18 cellular contexts compared by ENCODE assay signal in genomic region chr7:5435291-5436002, GRCh38. TPM values are rescaled to one million over a fixed set of nuclear protein-coding genes. Genes with fewer than 3 reads are reported as not detected.
DNase-seq lines count a peak whose midpoint lies in the region; ATAC-seq, FAIRE-seq and TF ChIP-seq lines count a peak whose summit lies in the region.
"Had no signal": no experiment of that assay in that cellular context is flagged by ENCODE, and none has a peak within 500 bp of the region (broad histone marks: within the 10 kb centered on the region; RNA-seq: fewer than 3 reads in every experiment).

No MANE protein-coding gene starts in this region.

- intact Hi-C loops in HepG2 (cut with micrococcal nuclease; ENCODE audit: unreplicated experiment), result no loop called here
- intact Hi-C loops in right lobe of liver (cut with DNase I), result no loop called here

- BruUV-seq in HepG2 (replicated peaks; lab: Mats Ljungman, UMichigan), result no TSS peak

- FAIRE-seq in HepG2 (lab: Jason Lieb, UNC), result no peak

- TF ChIP-seq POLR2A in HepG2 (IDR thresholded peaks at IDR 0.05; ENCODE audit: insufficient read depth in 1 of 2, low read depth in 2 of 2, low read length in 2 of 2) (no peak), right lobe of liver (IDR thresholded peaks at IDR 0.05) (no peak)

- no peak overlapping the region for H2AFZ ChIP-seq in HepG2 (ENCODE audit: low read length)
- H2AFZ ChIP-seq: GM23338 had no signal

- H3K36me3 ChIP-seq in HepG2 (replicated peaks in 1 of 2; ENCODE audit: control insufficient read depth in 1 of 2, insufficient read depth in 2 of 2, low read length in 2 of 2), result peaks cover 0 to 4% of the 10 kb centered on the region in 2 experiments; a peak in 1 of 5 replicates
- H3K36me3 ChIP-seq in right lobe of liver, result no peaks in the 10 kb centered on the region
- H3K36me3 ChIP-seq in H7 (replicated peaks; ENCODE audit: control insufficient read depth, insufficient read depth, low read length), result peaks cover 1% of the 10 kb centered on the region

- H3K4me1 ChIP-seq in HepG2 (ENCODE audit: insufficient read depth, low read length), result peaks cover 58% of the 10 kb centered on the region
- H3K4me1 ChIP-seq in right lobe of liver, result peaks cover 0 to 4% (median under 1%) of the 10 kb centered on the region in 4 donors

- H3K4me3 ChIP-seq in HepG2 (replicated peaks in 1 of 3; ENCODE audit: insufficient read depth in 1 of 3, low read depth in 2 of 3, low read length in 3 of 3) (no peak overlapping the region), right lobe of liver (no peak overlapping the region), H7 (ENCODE audit: insufficient read depth, low read depth, low read length) (no peak overlapping the region)
- H3K4me3 ChIP-seq: GM23338, upper lobe of left lung had no signal

- peaks cover 8% of the 10 kb centered on the region for H3K79me2 ChIP-seq in HepG2 (ENCODE audit: insufficient read depth, low read length)

- CTCF ChIA-PET in HepG2 (lab: Yijun Ruan, JAX; ENCODE audit: low intra/inter-chr PET ratio, low total read pairs), result no interaction called here

- in situ Hi-C loops in HepG2 (cut with HindIII; ENCODE audit: extremely low pct_ligation_motif_present, low pct_unique_long_range_greater_than_20kb), result no loop called here

- H3K9me3 ChIP-seq in HepG2 (ENCODE audit: low read length) (peaks cover 13% of the 10 kb centered on the region; the same call in 1 of the 2 replicates), right lobe of liver (no peaks in the 10 kb centered on the region)

- TF ChIP-seq RAD21 in HepG2 (CRISPR knock-in tag; IDR thresholded peaks at IDR 0.05), result no peak

- TF ChIP-seq EP300 in HepG2 (IDR thresholded peaks at IDR 0.05; ENCODE audit: low read depth in 2 of 2, low read length in 2 of 2) (no peak), HepG2 (CRISPR knock-in tag; IDR thresholded peaks at IDR 0.05; ENCODE audit: borderline replicate concordance) (no peak)

- H3K4me2 ChIP-seq in HepG2 (ENCODE audit: low read depth, low read length), result no peak overlapping the region; the same call in 1 of the 2 replicates
- H3K4me2 ChIP-seq: GM23338 had no signal

- H3K27ac ChIP-seq in HepG2 (ENCODE audit: extremely low read length, insufficient read depth, low read length), result no peak overlapping the region
- H3K27ac ChIP-seq in right lobe of liver, result no peak overlapping the region
- H3K27ac ChIP-seq: upper lobe of left lung had no signal

- TF ChIP-seq CTCF in HepG2 (CRISPR knock-in tag; IDR thresholded peaks at IDR 0.05) (no peak), right lobe of liver (IDR thresholded peaks at IDR 0.05) (no peak)

- H3K27me3 ChIP-seq in HepG2 (ENCODE audit: control insufficient read depth in 1 of 2, insufficient read depth in 2 of 2, low read length in 2 of 2), result no peaks in the 10 kb centered on the region
- H3K27me3 ChIP-seq in right lobe of liver, result no peaks in the 10 kb centered on the region
- H3K27me3 ChIP-seq in H7 (ENCODE audit: control insufficient read depth, insufficient read depth, low read length), result peaks cover 3% of the 10 kb centered on the region; the same call in 1 of the 2 replicates
- H3K27me3 ChIP-seq: upper lobe of left lung had no signal

- no peak; the same call in 2 of the 3 replicates for ATAC-seq in HepG2
- ATAC-seq in right lobe of liver, result no peak
- ATAC-seq in GM21723 (IDR thresholded peaks at IDR 0.05; ENCODE audit: unreplicated experiment), result no peak
- no peak for ATAC-seq in HG03025 (IDR thresholded peaks at IDR 0.05; ENCODE audit: low FRiP score, unreplicated experiment)
- ATAC-seq: GM23338; PC-3; stimulated activated naive CD8-positive, alpha-beta T cell treated with anti-CD3 and anti-CD28 coated beads, Interleukin-15, amount 100 ng/mL, for 72 hours had no signal

- no peak overlapping the region for H3K9ac ChIP-seq in HepG2 (ENCODE audit: insufficient read depth, low read depth, low read length)

- no peak for DNase-seq in HepG2 (ENCODE audit: low spot score)
- DNase-seq in right lobe of liver, result no peak
- peak; percentile 45 for DNase-seq in H7
- DNase-seq in RPMI8226, result peak; percentile 84
- no peak for DNase-seq in stimulated activated CD4-positive, alpha-beta T cell treated with anti-CD3 and anti-CD28 coated beads, Interleukin-4, amount 100 ng/mL, for 24 hours
- DNase-seq in activated CD4-positive, CD25-positive, alpha-beta regulatory T cell treated with anti-CD3 and anti-CD28 coated beads, Interleukin-2, amount 50 U/mL, for 72 hours, result no peak
- DNase-seq: activated CD4-positive, alpha-beta memory T cell treated with anti-CD3 and anti-CD28 coated beads for 36 hours; activated T-cell treated with anti-CD3 and anti-CD28 coated beads, Interleukin-2, amount 50 U/mL, for 48 hours; CD4-positive, CD25-positive, alpha-beta regulatory T cell; dermis blood vessel endothelial cell; NCI-H1930; NCI-H510A; PC-3; stimulated activated naive CD8-positive, alpha-beta T cell treated with anti-CD3 and anti-CD28 coated beads, Interleukin-15, amount 100 ng/mL, for 72 hours; upper lobe of left lung had no signal

- peaks cover 16% of the 10 kb centered on the region; the same call in 1 of the 2 replicates for H4K20me1 ChIP-seq in HepG2 (ENCODE audit: insufficient read depth, low read length)

- POLR2A ChIA-PET in HepG2 (lab: Yijun Ruan, JAX), result interaction anchor here (0.8 kb wide), 1 partner anchor 27 kb away, joined by 3 read pairs; no protein-coding TSS in a partner anchor

- 81% methylated on average over 11 of the region's 12 CpGs for WGBS in HepG2 (ENCODE audit: low lambda C conversion rate)
- 94% methylated on average over 9 of the region's 12 CpGs for WGBS in right lobe of liver (ENCODE audit: insufficient coverage, low coverage, low lambda C conversion rate, missing lambda C conversion rate)

TF ChIP-seq in HepG2, 621 proteins besides CTCF, POLR2A, EP300 and RAD21 (continues in another document):
- TF ChIP-seq TEAD3 (CRISPR knock-in tag; optimal IDR thresholded peaks at IDR 0.05; ENCODE audit: borderline replicate concordance) (peak; percentile 16), CEBPG (CRISPR knock-in tag; IDR thresholded peaks at IDR 0.05) (no peak), ZNF687 (CRISPR knock-in tag; IDR thresholded peaks at IDR 0.05) (peak; percentile 54), ZBTB38 (CRISPR knock-in tag; IDR thresholded peaks at IDR 0.05) (0 out of 2 replicates have a peak, but pooled peaks have one; percentile 45), POLR2G (IDR thresholded peaks at IDR 0.05; ENCODE audit: low read depth, low read length) (peak; percentile 4; the same call in 1 of the 2 replicates), ZNF121 (CRISPR knock-in tag; IDR thresholded peaks at IDR 0.05) (peak; percentile 50; the same call in 1 of the 2 replicates), DMAP1 (CRISPR knock-in tag; IDR thresholded peaks at IDR 0.05) (no peak)

RNA-seq across cellular contexts. Expression of gene TNRC18, which starts 11.8 kb away (rescaled TPM):
- total RNA-seq in HepG2 (2016; rRNA removed; fragmentation: Illumina TruSeq; extraction: Trizol) (12.8 and 17.4 TPM in 2 replicates), right lobe of liver (10 to 100 TPM; 27.0 to 36.9 (median 30.5) TPM)
- total RNA-seq in HepG2 (2016; cell fraction: cytosol; rRNA removed; fragmentation: Illumina TruSeq; extraction: Trizol; ENCODE audit: low read depth), result 4.9 and 7.1 TPM in 2 replicates
- total RNA-seq in HepG2 (2016; cell fraction: insoluble cytoplasmic fraction; rRNA removed; fragmentation: Illumina TruSeq; extraction: Trizol), result 12.8 and 21.5 TPM in 2 replicates
- 4.9 and 5.6 TPM in 2 replicates for total RNA-seq in HepG2 (2016; cell fraction: membrane; rRNA removed; fragmentation: Illumina TruSeq; extraction: Trizol)
- 28.3 and 34.0 TPM in 2 replicates for total RNA-seq in HepG2 (2016; cell fraction: nucleus; rRNA removed; fragmentation: Illumina TruSeq; extraction: Trizol)
- 10.9 and 11.7 TPM in 2 replicates for polyA plus RNA-seq in HepG2 (2011; rRNA removed)
- polyA plus RNA-seq in HepG2 (2011; cell fraction: cytosol; rRNA removed), result 8.6 and 11.8 TPM in 2 replicates
- polyA plus RNA-seq in HepG2 (2011; cell fraction: nucleus; rRNA removed), result 65.7 and 102 TPM in 2 replicates
- polyA plus RNA-seq in HepG2 (2012), result 40.6 and 53.7 TPM in 2 replicates
- polyA plus RNA-seq in HepG2 (2016; cell fraction: cytosol; fragmentation: Illumina TruSeq; extraction: Trizol; ENCODE audit: low read depth), result 0.71 and 1.3 TPM in 2 replicates
- polyA plus RNA-seq in HepG2 (2016; cell fraction: insoluble cytoplasmic fraction; fragmentation: Illumina TruSeq; extraction: Trizol; ENCODE audit: low read depth), result 16.6 and 19.8 TPM in 2 replicates
- polyA plus RNA-seq in HepG2 (2016; cell fraction: membrane; fragmentation: Illumina TruSeq; extraction: Trizol; ENCODE audit: low read depth), result 0.82 and 1.2 TPM in 2 replicates
- 58.8 and 59.2 TPM in 2 replicates for polyA plus RNA-seq in HepG2 (2016; cell fraction: nucleus; fragmentation: Illumina TruSeq; extraction: Trizol; ENCODE audit: insufficient read depth, low read depth)
- 11.2 and 51.4 TPM in 2 replicates for polyA minus RNA-seq in HepG2 (2011; rRNA and poly(A)+ RNA removed; ENCODE audit: low replicate concordance)
- 44.7 and 49.3 TPM in 2 replicates for polyA minus RNA-seq in HepG2 (2011; cell fraction: cytosol; rRNA and poly(A)+ RNA removed)
- polyA minus RNA-seq in HepG2 (2011; cell fraction: nucleus; rRNA and poly(A)+ RNA removed), result 49.2 and 54.8 TPM in 2 replicates
- 44.3 and 61.9 TPM in 2 replicates for total RNA-seq in H7 (2014; rRNA removed; shearing (Covaris generic))

Comparison
In these comparisons a context has a peak if more than half of its experiments do, and no peak if none do; other contexts are left out.
1. DNase-seq: peak in H7 (single experiment) and RPMI8226 (single experiment); none in HepG2 (single experiment), right lobe of liver (0 of 3), stimulated activated CD4-positive, alpha-beta T cell treated with anti-CD3 and anti-CD28 coated beads, Interleukin-4, amount 100 ng/mL, for 24 hours (single experiment) and activated CD4-positive, CD25-positive, alpha-beta regulatory T cell treated with anti-CD3 and anti-CD28 coated beads, Interleukin-2, amount 50 U/mL, for 72 hours (single experiment).